Comparison of ENCODE assay signal across 10 cellular contexts in genomic region chr3:188400494-188401243, GRCh38.
DNase-seq lines count a peak whose midpoint lies in the region; ATAC-seq and TF ChIP-seq lines count a peak whose summit lies in the region.
"Had no signal": no experiment of that assay in that cellular context is flagged by ENCODE, and none has a peak within 500 bp of the region (broad histone marks: within the 10 kb centered on the region; RNA-seq: fewer than 3 reads in every experiment).

No MANE protein-coding gene starts in this region.

- ATAC-seq in HG02840 (IDR thresholded peaks at IDR 0.05; ENCODE audit: low FRiP score, unreplicated experiment): peak; percentile 86

- no peak overlapping the region for H2AFZ ChIP-seq in OCI-LY1 (ENCODE audit: low read length)

- H3K4me1 Mint-ChIP-seq in activated CD4-positive, alpha-beta T cell treated with anti-CD3 and anti-CD28 coated beads, Interleukin-2, amount 10 ng/mL, durations not matched to agents 7 days and 5 days: peaks cover 70% of the 10 kb centered on the region

- peak overlapping the region; percentile 66 for H3K27ac ChIP-seq in OCI-LY1 (ENCODE audit: low read depth, low read length, poor library complexity, severe bottlenecking)
- no peak overlapping the region for H3K27ac ChIP-seq in RWPE1

- peak; percentile 36 for DNase-seq in activated CD4-positive, alpha-beta T cell treated with anti-CD3 and anti-CD28 coated beads, Interleukin-2, amount 10 ng/mL, durations not matched to agents 7 days and 5 days
- DNase-seq in activated CD4-positive, alpha-beta T cell treated with anti-CD3 and anti-CD28 coated beads, Interleukin-2, amount 50 U/mL, for 4 hours: no peak
- peak; percentile 33 for DNase-seq in stimulated activated CD8-positive, alpha-beta memory T cell treated with anti-CD3 and anti-CD28 coated beads, Interleukin-4, amount 100 ng/mL, for 48 hours
- DNase-seq in HPDE6-E6E7 (ENCODE audit: extremely low spot score) (no peak), RWPE1 (ENCODE audit: low spot score) (no peak), kidney tubule cell (ENCODE audit: low spot score) (no peak)
- DNase-seq: heart right ventricle, KG1 had no signal

- peak overlapping the region; percentile 6; the same call in 1 of the 2 replicates for H3K9ac ChIP-seq in OCI-LY1 (ENCODE audit: low read length)

- H3K4me3 ChIP-seq in OCI-LY1 (ENCODE audit: low read depth, low read length, poor library complexity, severe bottlenecking): no peak overlapping the region
- H3K4me3 ChIP-seq: heart right ventricle had no signal

- 0 out of 2 replicates have a peak, but pooled peaks cover 5% of the 10 kb centered on the region for H3K9me3 ChIP-seq in OCI-LY1 (ENCODE audit: low read length)
- H3K9me3 ChIP-seq: heart right ventricle had no signal

- no peaks in the 10 kb centered on the region for H3K79me2 ChIP-seq in OCI-LY1 (ENCODE audit: insufficient read depth, low read length)

- H3F3A ChIP-seq in OCI-LY1 (ENCODE audit: insufficient read depth, low read length): no peaks in the 10 kb centered on the region

- no peaks in the 10 kb centered on the region for H3K9me2 ChIP-seq in OCI-LY1 (ENCODE audit: low read depth, low read length)

- H3K27me3 Mint-ChIP-seq in activated CD4-positive, alpha-beta T cell treated with anti-CD3 and anti-CD28 coated beads, Interleukin-2, amount 10 ng/mL, durations not matched to agents 7 days and 5 days: no peaks in the 10 kb centered on the region

- H3K4me2 ChIP-seq in OCI-LY1 (ENCODE audit: low read length): peak overlapping the region; percentile 5; the same call in 1 of the 2 replicates

- peaks cover 5% of the 10 kb centered on the region for H3K9me3 Mint-ChIP-seq in activated CD4-positive, alpha-beta T cell treated with anti-CD3 and anti-CD28 coated beads, Interleukin-2, amount 10 ng/mL, durations not matched to agents 7 days and 5 days

- H3K36me3 Mint-ChIP-seq in activated CD4-positive, alpha-beta T cell treated with anti-CD3 and anti-CD28 coated beads, Interleukin-2, amount 10 ng/mL, durations not matched to agents 7 days and 5 days (ENCODE audit: low read depth): peaks cover 16% of the 10 kb centered on the region

- peak overlapping the region; percentile 58 for H3K27ac Mint-ChIP-seq in activated CD4-positive, alpha-beta T cell treated with anti-CD3 and anti-CD28 coated beads, Interleukin-2, amount 10 ng/mL, durations not matched to agents 7 days and 5 days

- H3K4me1 ChIP-seq in OCI-LY1 (ENCODE audit: insufficient read depth, low read length, severe bottlenecking): peaks cover 51% of the 10 kb centered on the region

- H3K36me3 ChIP-seq in OCI-LY1 (ENCODE audit: insufficient read depth, low read length): no peaks in the 10 kb centered on the region
- H3K36me3 ChIP-seq: heart right ventricle had no signal

- no peak overlapping the region for H3K4me3 Mint-ChIP-seq in activated CD4-positive, alpha-beta T cell treated with anti-CD3 and anti-CD28 coated beads, Interleukin-2, amount 10 ng/mL, durations not matched to agents 7 days and 5 days

- POLR2A ChIA-PET in activated CD4-positive, alpha-beta T cell treated with anti-CD3 and anti-CD28 coated beads, Interleukin-2, amount 10 ng/mL, durations not matched to agents 7 days and 5 days (lab: Charles Lee): no interaction called here
- POLR2A ChIA-PET in RWPE1 (lab: Yijun Ruan, JAX; ENCODE audit: low non-redundant PET): no interaction called here

- TF ChIP-seq CTCF in OCI-LY1 (IDR thresholded peaks at IDR 0.05; ENCODE audit: low read length): no peak
- no peak for TF ChIP-seq CTCF in RWPE1 (conservative IDR thresholded peaks at IDR 0.05; ENCODE audit: low read depth)

- CTCF ChIA-PET in activated CD4-positive, alpha-beta T cell treated with anti-CD3 and anti-CD28 coated beads, Interleukin-2, amount 10 ng/mL, durations not matched to agents 7 days and 5 days (lab: Charles Lee): interaction anchor here (1.1 to 4.1 kb wide), 3 partner anchors 15 to 660 kb away, joined by 3 to 18 read pairs (median 3); no protein-coding TSS in a partner anchor
- CTCF ChIA-PET in RWPE1 (lab: Yijun Ruan, JAX): interaction anchor here (0.6 kb wide), 1 partner anchor 66 kb away, joined by 4 read pairs; no protein-coding TSS in a partner anchor

- no peaks in the 10 kb centered on the region for H3K27me3 ChIP-seq in OCI-LY1 (ENCODE audit: insufficient read depth, low read length)
- H3K27me3 ChIP-seq: heart right ventricle had no signal

- no peaks in the 10 kb centered on the region for H4K20me1 ChIP-seq in OCI-LY1 (ENCODE audit: insufficient read depth, low read length)

Comparison
In these comparisons a context has a peak if more than half of its experiments do, and no peak if none do; other contexts are left out.
1. DNase-seq: peak in activated CD4-positive, alpha-beta T cell treated with anti-CD3 and anti-CD28 coated beads, Interleukin-2, amount 10 ng/mL, durations not matched to agents 7 days and 5 days (single experiment) and stimulated activated CD8-positive, alpha-beta memory T cell treated with anti-CD3 and anti-CD28 coated beads, Interleukin-4, amount 100 ng/mL, for 48 hours (single experiment); none in activated CD4-positive, alpha-beta T cell treated with anti-CD3 and anti-CD28 coated beads, Interleukin-2, amount 50 U/mL, for 4 hours (0 of 2), HPDE6-E6E7 (single experiment), RWPE1 (single experiment) and kidney tubule cell (single experiment).